ENCODE assay signal across 1 cellular context in the genomic region with DNA sequence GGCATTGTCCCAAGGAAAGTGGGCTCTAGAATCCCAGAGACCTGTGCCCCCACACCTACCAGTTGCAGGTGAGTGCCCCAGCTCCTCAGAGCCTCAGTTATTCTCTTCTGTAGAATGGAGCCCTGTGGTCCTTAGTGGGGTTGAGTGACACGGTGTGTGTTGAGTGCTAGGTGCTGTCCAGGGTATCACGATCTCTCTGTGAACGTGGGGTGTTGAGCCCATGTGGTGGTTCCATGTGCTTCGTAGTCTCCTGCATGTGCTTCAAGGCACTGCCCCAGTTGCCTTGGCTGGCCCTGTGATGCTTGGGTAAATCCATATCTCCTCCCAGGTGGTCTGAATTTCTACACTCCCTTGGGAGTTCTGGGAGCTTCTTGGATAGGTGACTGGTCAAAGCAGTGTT.
TF ChIP-seq lines count a peak whose summit lies in the region.

No MANE protein-coding gene starts in this region.

TF ChIP-seq in SK-N-SH, 30 proteins besides CTCF, POLR2A, EP300 and RAD21:
- TF ChIP-seq, protein P1, sequence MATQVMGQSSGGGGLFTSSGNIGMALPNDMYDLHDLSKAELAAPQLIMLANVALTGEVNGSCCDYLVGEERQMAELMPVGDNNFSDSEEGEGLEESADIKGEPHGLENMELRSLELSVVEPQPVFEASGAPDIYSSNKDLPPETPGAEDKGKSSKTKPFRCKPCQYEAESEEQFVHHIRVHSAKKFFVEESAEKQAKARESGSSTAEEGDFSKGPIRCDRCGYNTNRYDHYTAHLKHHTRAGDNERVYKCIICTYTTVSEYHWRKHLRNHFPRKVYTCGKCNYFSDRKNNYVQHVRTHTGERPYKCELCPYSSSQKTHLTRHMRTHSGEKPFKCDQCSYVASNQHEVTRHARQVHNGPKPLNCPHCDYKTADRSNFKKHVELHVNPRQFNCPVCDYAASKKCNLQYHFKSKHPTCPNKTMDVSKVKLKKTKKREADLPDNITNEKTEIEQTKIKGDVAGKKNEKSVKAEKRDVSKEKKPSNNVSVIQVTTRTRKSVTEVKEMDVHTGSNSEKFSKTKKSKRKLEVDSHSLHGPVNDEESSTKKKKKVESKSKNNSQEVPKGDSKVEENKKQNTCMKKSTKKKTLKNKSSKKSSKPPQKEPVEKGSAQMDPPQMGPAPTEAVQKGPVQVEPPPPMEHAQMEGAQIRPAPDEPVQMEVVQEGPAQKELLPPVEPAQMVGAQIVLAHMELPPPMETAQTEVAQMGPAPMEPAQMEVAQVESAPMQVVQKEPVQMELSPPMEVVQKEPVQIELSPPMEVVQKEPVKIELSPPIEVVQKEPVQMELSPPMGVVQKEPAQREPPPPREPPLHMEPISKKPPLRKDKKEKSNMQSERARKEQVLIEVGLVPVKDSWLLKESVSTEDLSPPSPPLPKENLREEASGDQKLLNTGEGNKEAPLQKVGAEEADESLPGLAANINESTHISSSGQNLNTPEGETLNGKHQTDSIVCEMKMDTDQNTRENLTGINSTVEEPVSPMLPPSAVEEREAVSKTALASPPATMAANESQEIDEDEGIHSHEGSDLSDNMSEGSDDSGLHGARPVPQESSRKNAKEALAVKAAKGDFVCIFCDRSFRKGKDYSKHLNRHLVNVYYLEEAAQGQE (IDR thresholded peaks at IDR 0.05; ENCODE audit: low read depth, low read length) = peak; percentile 74; the same call in 1 of the 2 replicates
- TF ChIP-seq GATA2 (CRISPR knock-in tag; IDR thresholded peaks at IDR 0.05) = no peak
TF ChIP-seq in SK-N-SH: peak in this region for 1.
